In the genomic region with DNA sequence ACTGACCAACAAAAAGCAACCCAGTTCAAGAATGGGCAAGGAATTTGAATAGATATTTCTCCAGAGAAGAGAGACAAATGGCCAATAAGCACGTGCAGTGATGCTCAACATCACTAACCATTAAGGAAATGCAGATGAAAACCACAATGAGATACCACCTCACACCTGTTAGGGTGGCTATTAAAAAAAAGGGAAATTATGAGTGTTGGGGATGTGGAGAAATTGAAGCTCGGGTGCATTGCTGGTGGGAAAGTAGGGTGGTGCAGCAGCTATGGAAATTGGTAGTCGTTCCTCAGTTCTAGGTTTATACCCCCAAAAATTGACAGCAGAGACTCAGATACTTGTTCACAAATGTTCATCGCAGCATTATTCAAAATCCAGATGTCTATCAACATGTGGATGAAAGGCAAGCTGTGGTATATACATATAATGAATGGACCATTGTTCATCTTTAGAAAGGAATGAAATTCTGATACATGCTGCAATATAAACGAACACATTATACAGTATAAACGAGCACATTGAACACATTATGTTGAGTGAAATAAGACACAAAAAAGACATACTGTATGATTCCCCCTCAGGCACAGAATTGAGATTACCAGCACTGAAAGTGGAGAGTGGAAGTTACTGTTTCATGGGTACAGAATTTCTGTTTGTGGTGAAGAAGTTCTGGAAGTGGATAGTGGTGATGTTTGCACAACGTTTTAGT, we compare ENCODE assay signal across 8 cellular contexts. TPM values are rescaled to one million over a fixed set of nuclear protein-coding genes. Genes with fewer than 3 reads are reported as not detected.
A peak's percentile ranks its signal among the peaks of the same experiment; 100 is the strongest.
DNase-seq lines count a peak whose midpoint lies in the region; ATAC-seq and TF ChIP-seq lines count a peak whose summit lies in the region.

No MANE protein-coding gene starts in this region.

- H3K4me1 ChIP-seq in mucosa of stomach (ENCODE audit: control insufficient read depth, insufficient read depth, low read length): peaks cover 17% of the 10 kb centered on the region

- CTCF ChIA-PET in MCF 10A (lab: Yijun Ruan, JAX): interaction anchor here (0.7 kb wide), 1 partner anchor 73 kb away, joined by 3 read pairs; no protein-coding TSS in a partner anchor

- no peak for DNase-seq in GM06990 (ENCODE audit: extremely low read depth, insufficient read length)
- no peak for DNase-seq in MCF 10A (ENCODE audit: unreplicated experiment)
- DNase-seq in SHP77 (lab: John Stamatoyannopoulos, UW): no peak
- DNase-seq in HuH-7 (ENCODE audit: low spot score): no peak
- no peak for DNase-seq in hippocampal formation (lab: John Stamatoyannopoulos, UW)

- no peaks in the 10 kb centered on the region for H3K9me3 ChIP-seq in mucosa of stomach (ENCODE audit: control insufficient read depth, low read length)

- TF ChIP-seq CTCF in GM06990 (IDR thresholded peaks at IDR 0.05; ENCODE audit: insufficient read depth, low read length, poor library complexity, severe bottlenecking) (no peak), MCF 10A (IDR thresholded peaks at IDR 0.05; ENCODE audit: unreplicated experiment) (no peak)

- H3K4me1 Mint-ChIP-seq in IgD-negative memory B cell (peaks cover 41 to 53% (median 45%) of the 10 kb centered on the region in 3 donors), MCF 10A (ENCODE audit: insufficient read depth, unreplicated experiment) (peaks cover 38% of the 10 kb centered on the region)

- H3K27me3 Mint-ChIP-seq in IgD-negative memory B cell (no peaks in the 10 kb centered on the region), MCF 10A (ENCODE audit: insufficient read depth, unreplicated experiment) (no peaks in the 10 kb centered on the region)

- H3K9me3 Mint-ChIP-seq in IgD-negative memory B cell: no peaks in the 10 kb centered on the region
- H3K9me3 Mint-ChIP-seq in MCF 10A (ENCODE audit: unreplicated experiment): no peaks in the 10 kb centered on the region

- H3K4me3 ChIP-seq in GM06990 (replicated peaks; ENCODE audit: low read depth, low read length) (peak overlapping the region; percentile 88), mucosa of stomach (ENCODE audit: low read length) (peak overlapping the region; percentile 51)

- ATAC-seq in GM21737 (IDR thresholded peaks at IDR 0.05; ENCODE audit: unreplicated experiment): no peak

- POLR2A ChIA-PET in MCF 10A (lab: Yijun Ruan, JAX): interaction anchor here (0.6 to 2.3 kb wide), 8 partner anchors 10 to 80 kb away, joined by 3 to 21 read pairs (median 6); partner anchors contain the start of gene UPF3A

- H3K9ac ChIP-seq in mucosa of stomach (ENCODE audit: low read length): peak overlapping the region; percentile 83

- intact Hi-C loops in MCF 10A (cut with micrococcal nuclease): loop anchor here (2.0 kb wide), 1 partner anchor 34 kb away; the partner anchor contains the start of gene UPF3A

- H3K27me3 ChIP-seq in GM06990 (replicated peaks; ENCODE audit: control insufficient read depth, insufficient read depth, low read length) (no peaks in the 10 kb centered on the region), mucosa of stomach (ENCODE audit: control insufficient read depth, insufficient read depth, low read length) (no peaks in the 10 kb centered on the region)

- H3K4me3 Mint-ChIP-seq in IgD-negative memory B cell: peak overlapping the region; percentile 81 to 94 (median 84)
- H3K4me3 Mint-ChIP-seq in MCF 10A (ENCODE audit: unreplicated experiment): peak overlapping the region; percentile 87

- H3K36me3 Mint-ChIP-seq in IgD-negative memory B cell (peaks cover 3% of the 10 kb centered on the region), MCF 10A (ENCODE audit: insufficient read depth, unreplicated experiment) (peaks cover 12% of the 10 kb centered on the region)

- peaks cover 2% of the 10 kb centered on the region for H3K36me3 ChIP-seq in GM06990 (ENCODE audit: control insufficient read depth, insufficient read depth, low read length)
- no peaks in the 10 kb centered on the region for H3K36me3 ChIP-seq in mucosa of stomach (ENCODE audit: control insufficient read depth, insufficient read depth, low read length)

- H3K27ac Mint-ChIP-seq in IgD-negative memory B cell (peak overlapping the region; percentile 51 to 93 (median 86)), MCF 10A (ENCODE audit: low read depth, unreplicated experiment) (peak overlapping the region; percentile 78)

- BruUV-seq in MCF 10A (replicated peaks; lab: Mats Ljungman, UMichigan): TSS peak; percentile 69

RNA-seq across cellular contexts. Expression of gene CHAMP1, which starts 0.9 kb away (rescaled TPM):
- polyA plus RNA-seq in IgD-negative memory B cell: 14.6 TPM
- total RNA-seq in MCF 10A (2022): 27.0 and 33.4 TPM in 2 replicates

RNA-seq across cellular contexts. Expression of gene UPF3A, which starts 33.8 kb away (rescaled TPM):
- 35.5 TPM for polyA plus RNA-seq in IgD-negative memory B cell
- 56.6 and 63.5 TPM in 2 replicates for total RNA-seq in MCF 10A (2022)
